In the genomic region with DNA sequence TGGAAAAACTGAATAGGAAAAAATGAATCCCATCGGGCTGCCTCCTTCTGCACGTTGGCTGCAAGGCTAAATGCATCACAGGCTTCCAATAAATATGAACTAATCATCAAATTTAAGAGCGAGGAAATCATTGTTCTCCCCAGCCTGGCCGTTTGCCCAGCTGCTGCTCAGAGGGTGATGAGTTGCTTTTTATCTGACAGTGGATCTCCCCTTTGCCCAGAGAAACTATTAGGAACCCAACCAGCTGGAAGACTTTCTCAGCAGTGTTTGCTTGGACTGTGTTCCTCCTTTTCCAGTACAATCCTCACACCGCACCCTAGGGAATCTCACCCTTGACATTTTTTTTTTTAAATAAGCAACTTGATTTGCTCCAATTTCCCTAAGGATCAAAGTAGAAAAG, we compare ENCODE assay signal across 13 cellular contexts.
DNase-seq lines count a peak whose midpoint lies in the region; ATAC-seq and FAIRE-seq lines count a peak whose summit lies in the region.
"Had no signal": no experiment of that assay in that cellular context is flagged by ENCODE, and none has a peak within 500 bp of the region (broad histone marks: within the 10 kb centered on the region; RNA-seq: fewer than 3 reads in every experiment).

No MANE protein-coding gene starts in this region.

- DNase-seq in HS-5 (ENCODE audit: low read depth): peak; percentile 16
- peak; percentile 76 for DNase-seq in NCI-H345 treated with DMSO at 0.1 percent for 48 hours (lab: John Stamatoyannopoulos, UW; ENCODE audit: unreplicated experiment)
- DNase-seq in fibroblast of gingiva (ENCODE audit: low read depth): peak; percentile 4
- peak; percentile 83 for DNase-seq in small intestine
- DNase-seq in NCI-H187 treated with DMSO at 0.1 percent for 48 hours (lab: John Stamatoyannopoulos, UW): no peak
- DNase-seq in NCI-H524 treated with DMSO at 0.1 percent for 48 hours (lab: John Stamatoyannopoulos, UW): no peak
- DNase-seq: activated CD8-positive, alpha-beta memory T cell treated with anti-CD3 and anti-CD28 coated beads, Interleukin-2, amount 10 ng/mL, durations not matched to agents 7 days and 5 days; central memory CD4-positive, alpha-beta T cell; natural killer cell; SW 1271 had no signal

- no peak for FAIRE-seq in small intestine (lab: Jason Lieb, UNC)
- FAIRE-seq: G401.6 had no signal

- ATAC-seq in GM21723 (IDR thresholded peaks at IDR 0.05; ENCODE audit: unreplicated experiment) (no peak), GM21360 (IDR thresholded peaks at IDR 0.05; ENCODE audit: unreplicated experiment) (no peak)
- ATAC-seq: activated CD8-positive, alpha-beta memory T cell treated with anti-CD3 and anti-CD28 coated beads, Interleukin-2, amount 10 ng/mL, durations not matched to agents 7 days and 5 days; natural killer cell had no signal

- no peaks in the 10 kb centered on the region for H3K27me3 ChIP-seq in small intestine (ENCODE audit: control insufficient read depth in 2 of 2, insufficient read depth in 2 of 2, low read length in 2 of 2)

- no peaks in the 10 kb centered on the region for H3K4me1 ChIP-seq in small intestine (ENCODE audit: control insufficient read depth in 2 of 2, insufficient read depth in 1 of 2, low read depth in 1 of 2, low read length in 1 of 2)

- no peak overlapping the region for H3K4me3 ChIP-seq in small intestine (ENCODE audit: low read depth in 1 of 2, low read length in 2 of 2)

- no peaks in the 10 kb centered on the region for H3K9me3 ChIP-seq in small intestine (ENCODE audit: control insufficient read depth, low read depth)

- peak overlapping the region in 1 of 2 donors; percentile 39 for H3K27ac ChIP-seq in small intestine (ENCODE audit: low read depth in 1 of 2, low read length in 1 of 2)

- 13 to 26% (median 25%) methylated on average over 5 of the region's 5 CpGs for WGBS in small intestine, 3 donors

- H3K36me3 ChIP-seq in small intestine (ENCODE audit: control insufficient read depth in 2 of 2, insufficient read depth in 2 of 2, low read length in 2 of 2): no peaks in the 10 kb centered on the region

Comparison
In these comparisons a context has a peak if more than half of its experiments do, and no peak if none do; other contexts are left out.
1. DNase-seq: peak in HS-5 (single experiment), NCI-H345 treated with DMSO at 0.1 percent for 48 hours (single experiment), fibroblast of gingiva (single experiment) and small intestine (single experiment); none in NCI-H187 treated with DMSO at 0.1 percent for 48 hours (single experiment) and NCI-H524 treated with DMSO at 0.1 percent for 48 hours (single experiment).